ENCODE assay signal across 10 cellular contexts in genomic region chr3:30680789-30681188, GRCh38.
DNase-seq lines count a peak whose midpoint lies in the region; ATAC-seq, FAIRE-seq and TF ChIP-seq lines count a peak whose summit lies in the region.
"Had no signal": no experiment of that assay in that cellular context is flagged by ENCODE, and none has a peak within 500 bp of the region (broad histone marks: within the 10 kb centered on the region; RNA-seq: fewer than 3 reads in every experiment).

No MANE protein-coding gene starts in this region.

- H3K4me3 ChIP-seq in H7 (ENCODE audit: insufficient read depth, low read depth, low read length) (no peak overlapping the region), right atrium auricular region (no peak overlapping the region), skeletal muscle tissue (ENCODE audit: low read length in 3 of 3) (no peak overlapping the region)

- H3K27me3 ChIP-seq in H7 (ENCODE audit: control insufficient read depth, insufficient read depth, low read length) (no peaks in the 10 kb centered on the region), right atrium auricular region (no peaks in the 10 kb centered on the region), skeletal muscle tissue (ENCODE audit: control insufficient read depth in 3 of 3, insufficient read depth in 3 of 3, low read length in 3 of 3) (no peaks in the 10 kb centered on the region)

- H3K36me3 Mint-ChIP-seq in activated naive CD8-positive, alpha-beta T cell treated with anti-CD3 and anti-CD28 coated beads for 36 hours, result peaks cover 89% of the 10 kb centered on the region

- no peaks in the 10 kb centered on the region for H3K27me3 Mint-ChIP-seq in activated naive CD8-positive, alpha-beta T cell treated with anti-CD3 and anti-CD28 coated beads for 36 hours

- peak; percentile 51 for DNase-seq in H7
- DNase-seq in activated naive CD8-positive, alpha-beta T cell treated with anti-CD3 and anti-CD28 coated beads for 36 hours, result no peak
- no peak for DNase-seq in right atrium auricular region (ENCODE audit: low spot score)
- no peak for DNase-seq in NK-92 (lab: John Stamatoyannopoulos, UW; ENCODE audit: unreplicated experiment)
- DNase-seq in H54 (ENCODE audit: insufficient read length, low spot score), result no peak
- DNase-seq: central memory CD4-positive, alpha-beta T cell; SHP77 treated with DMSO at 0.1 percent for 48 hours had no signal

- FAIRE-seq in H54 (lab: Jason Lieb, UNC), result no peak

- peak overlapping the region; percentile 50 for H3K4me3 Mint-ChIP-seq in activated naive CD8-positive, alpha-beta T cell treated with anti-CD3 and anti-CD28 coated beads for 36 hours

- TF ChIP-seq POLR2A in H54 (IDR thresholded peaks at IDR 0.05; ENCODE audit: low read depth, low read length), result no peak

- H3K9me3 Mint-ChIP-seq in activated naive CD8-positive, alpha-beta T cell treated with anti-CD3 and anti-CD28 coated beads for 36 hours, result peaks cover 10% of the 10 kb centered on the region

- H3K27ac Mint-ChIP-seq in activated naive CD8-positive, alpha-beta T cell treated with anti-CD3 and anti-CD28 coated beads for 36 hours, result peak overlapping the region; percentile 92

- H3K27ac ChIP-seq in right atrium auricular region (peak overlapping the region; percentile 67 to 78), skeletal muscle tissue (ENCODE audit: low read depth, low read length) (peak overlapping the region; percentile 74)

- H3K9me3 ChIP-seq in right atrium auricular region (no peaks in the 10 kb centered on the region), skeletal muscle tissue (ENCODE audit: control insufficient read depth in 3 of 3, low read length in 3 of 3) (no peaks in the 10 kb centered on the region)

- no peak overlapping the region for H3K9ac ChIP-seq in skeletal muscle tissue (ENCODE audit: low read depth in 1 of 3, low read length in 3 of 3)

- no peak for TF ChIP-seq CTCF in right atrium auricular region (IDR thresholded peaks at IDR 0.05)

- H3K4me1 ChIP-seq in right atrium auricular region (peaks cover 0 to 84% of the 10 kb centered on the region in 2 donors), skeletal muscle tissue (ENCODE audit: control insufficient read depth in 3 of 3, insufficient read depth in 3 of 3, low read length in 3 of 3) (peaks cover 27 to 44% (median 43%) of the 10 kb centered on the region in 3 donors)

- H3K36me3 ChIP-seq in H7 (replicated peaks; ENCODE audit: control insufficient read depth, insufficient read depth, low read length), result peaks cover 8% of the 10 kb centered on the region
- peaks cover 46% of the 10 kb centered on the region for H3K36me3 ChIP-seq in right atrium auricular region
- H3K36me3 ChIP-seq in skeletal muscle tissue (ENCODE audit: control insufficient read depth in 3 of 3, insufficient read depth in 3 of 3, low read length in 3 of 3), result peaks cover 7 to 29% (median 7%) of the 10 kb centered on the region in 3 donors

- ATAC-seq in HG03378 (IDR thresholded peaks at IDR 0.05; ENCODE audit: unreplicated experiment) (no peak), GM21737 (IDR thresholded peaks at IDR 0.05; ENCODE audit: unreplicated experiment) (no peak)

- peaks cover 93% of the 10 kb centered on the region for H3K4me1 Mint-ChIP-seq in activated naive CD8-positive, alpha-beta T cell treated with anti-CD3 and anti-CD28 coated beads for 36 hours
